Comparison of ENCODE assay signal across 12 cellular contexts in the genomic region with DNA sequence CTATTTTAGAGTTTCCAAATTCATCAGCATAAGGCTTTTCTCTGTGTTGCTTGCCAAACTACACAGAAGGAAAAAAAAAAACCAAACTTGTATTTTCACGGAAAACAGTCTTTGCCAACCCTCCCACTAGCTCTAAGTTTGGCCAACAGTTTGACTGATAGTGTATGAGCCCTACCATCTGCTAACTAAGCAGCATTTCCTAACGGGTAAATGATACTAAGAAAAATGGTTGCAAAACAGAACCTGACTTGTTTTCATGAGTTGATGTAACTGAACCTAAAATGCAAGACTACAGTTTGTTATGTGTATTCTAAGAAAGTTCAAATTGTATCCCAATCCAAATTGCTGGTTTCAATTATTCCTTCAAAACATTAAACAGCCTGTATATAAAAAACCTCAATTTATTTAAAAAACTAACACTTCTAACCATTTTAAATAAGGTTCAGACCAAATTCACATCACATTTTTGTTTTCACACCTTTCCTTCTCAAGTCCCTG.
DNase-seq lines count a peak whose midpoint lies in the region; ATAC-seq, FAIRE-seq and TF ChIP-seq lines count a peak whose summit lies in the region.
"Had no signal": no experiment of that assay in that cellular context is flagged by ENCODE, and none has a peak within 500 bp of the region (broad histone marks: within the 10 kb centered on the region; RNA-seq: fewer than 3 reads in every experiment).

No MANE protein-coding gene starts in this region.

- ATAC-seq in right lobe of liver: peak in 3 of 4 donors; percentile 47 to 83 (median 71)
- no peak for ATAC-seq in naive thymus-derived CD8-positive, alpha-beta T cell

- peak overlapping the region in 3 of 5 experiments; percentile 60 to 89 (median 77) for H3K27ac Mint-ChIP-seq in brain
- no peak overlapping the region for H3K27ac Mint-ChIP-seq in naive thymus-derived CD8-positive, alpha-beta T cell
- H3K27ac Mint-ChIP-seq: CD14-positive monocyte; dendritic cell treated with granulocyte-macrophage colony-stimulating factor and Interleukin-4, amounts not matched to agents 40 ng/mL and 50 ng/mL, for 4 days had no signal

- no peaks in the 10 kb centered on the region for H3K27me3 Mint-ChIP-seq in brain
- no peaks in the 10 kb centered on the region for H3K27me3 Mint-ChIP-seq in naive thymus-derived CD8-positive, alpha-beta T cell
- H3K27me3 Mint-ChIP-seq: dendritic cell treated with granulocyte-macrophage colony-stimulating factor and Interleukin-4, amounts not matched to agents 40 ng/mL and 50 ng/mL, for 4 days had no signal

- H3K36me3 ChIP-seq in right lobe of liver: no peaks in the 10 kb centered on the region

- no peaks in the 10 kb centered on the region for H3K9me3 ChIP-seq in right lobe of liver

- no peaks in the 10 kb centered on the region for H3K4me1 Mint-ChIP-seq in brain
- H3K4me1 Mint-ChIP-seq in naive thymus-derived CD8-positive, alpha-beta T cell: peaks cover 0 to 7% (median 0%) of the 10 kb centered on the region in 4 donors

- H3K27me3 ChIP-seq in HL-60 (ENCODE audit: insufficient read depth, poor library complexity, severe bottlenecking) (no peaks in the 10 kb centered on the region), right lobe of liver (no peaks in the 10 kb centered on the region)

- 8% methylated on average over 2 of the region's 2 CpGs for WGBS in right lobe of liver (ENCODE audit: insufficient coverage, low coverage, low lambda C conversion rate, missing lambda C conversion rate)

- DNase-seq in HL-60 (ENCODE audit: low read depth in 1 of 2, low spot score in 1 of 2): peak in 1 of 2 experiments; percentile 41
- DNase-seq in right lobe of liver: no peak
- DNase-seq in NCI-H2227 treated with DMSO at 0.1 percent for 48 hours (lab: John Stamatoyannopoulos, UW): no peak
- DNase-seq in posterior vena cava (ENCODE audit: low spot score): no peak
- no peak for DNase-seq in naive thymus-derived CD8-positive, alpha-beta T cell
- no peak for DNase-seq in nucleus accumbens (lab: John Stamatoyannopoulos, UW)
- DNase-seq: stimulated activated CD8-positive, alpha-beta memory T cell treated with anti-CD3 and anti-CD28 coated beads, Interleukin-4, amount 100 ng/mL, for 48 hours; T-helper 9 cell had no signal

- H3K36me3 Mint-ChIP-seq in brain: no peaks in the 10 kb centered on the region
- no peaks in the 10 kb centered on the region for H3K36me3 Mint-ChIP-seq in naive thymus-derived CD8-positive, alpha-beta T cell
- H3K36me3 Mint-ChIP-seq: CD14-positive monocyte had no signal

- H3K4me3 ChIP-seq in HL-60 (replicated peaks; ENCODE audit: insufficient read depth, low read length): no peak overlapping the region
- H3K4me3 ChIP-seq in right lobe of liver: no peak overlapping the region

- intact Hi-C loops in right lobe of liver (cut with DNase I) (no loop called here), posterior vena cava (cut with DNase I) (no loop called here)

- TF ChIP-seq CTCF in HL-60 (IDR thresholded peaks at IDR 0.05; ENCODE audit: insufficient read depth, low read length) (no peak), brain (conservative IDR thresholded peaks at IDR 0.05) (no peak), right lobe of liver (IDR thresholded peaks at IDR 0.05) (no peak)

- H3K4me1 ChIP-seq in right lobe of liver: peaks cover 0 to 15% (median 0%) of the 10 kb centered on the region in 4 donors

- peak overlapping the region; percentile 27 for H3K27ac ChIP-seq in HL-60 (replicated peaks)
- H3K27ac ChIP-seq in right lobe of liver: peak overlapping the region in 2 of 3 donors; percentile 36 to 44

- no peak for TF ChIP-seq POLR2A in right lobe of liver (IDR thresholded peaks at IDR 0.05)

- peak; percentile 6 for FAIRE-seq in A204.1 (lab: Jason Lieb, UNC)

- POLR2A ChIA-PET in naive thymus-derived CD8-positive, alpha-beta T cell (lab: Charles Lee): no interaction called here

- H3K9me3 Mint-ChIP-seq in brain: peaks cover 0 to 7% (median 0%) of the 10 kb centered on the region in 5 experiments
- peaks cover 0 to 3% (median 0%) of the 10 kb centered on the region in 9 donors for H3K9me3 Mint-ChIP-seq in naive thymus-derived CD8-positive, alpha-beta T cell
- H3K9me3 Mint-ChIP-seq: dendritic cell treated with granulocyte-macrophage colony-stimulating factor and Interleukin-4, amounts not matched to agents 40 ng/mL and 50 ng/mL, for 4 days had no signal

- H3K4me3 Mint-ChIP-seq in brain: no peak overlapping the region
- H3K4me3 Mint-ChIP-seq in naive thymus-derived CD8-positive, alpha-beta T cell: no peak overlapping the region
- H3K4me3 Mint-ChIP-seq: CD14-positive monocyte; dendritic cell treated with granulocyte-macrophage colony-stimulating factor and Interleukin-4, amounts not matched to agents 40 ng/mL and 50 ng/mL, for 4 days had no signal

Comparison
In these comparisons a context has a peak if more than half of its experiments do, and no peak if none do; other contexts are left out.
1. H3K27ac Mint-ChIP-seq: peak in brain (3 of 5); none in naive thymus-derived CD8-positive, alpha-beta T cell (0 of 10).
2. ATAC-seq: peak in right lobe of liver (3 of 4); none in naive thymus-derived CD8-positive, alpha-beta T cell (0 of 2).